Comparison of ENCODE assay signal across 8 cellular contexts in the genomic region with DNA sequence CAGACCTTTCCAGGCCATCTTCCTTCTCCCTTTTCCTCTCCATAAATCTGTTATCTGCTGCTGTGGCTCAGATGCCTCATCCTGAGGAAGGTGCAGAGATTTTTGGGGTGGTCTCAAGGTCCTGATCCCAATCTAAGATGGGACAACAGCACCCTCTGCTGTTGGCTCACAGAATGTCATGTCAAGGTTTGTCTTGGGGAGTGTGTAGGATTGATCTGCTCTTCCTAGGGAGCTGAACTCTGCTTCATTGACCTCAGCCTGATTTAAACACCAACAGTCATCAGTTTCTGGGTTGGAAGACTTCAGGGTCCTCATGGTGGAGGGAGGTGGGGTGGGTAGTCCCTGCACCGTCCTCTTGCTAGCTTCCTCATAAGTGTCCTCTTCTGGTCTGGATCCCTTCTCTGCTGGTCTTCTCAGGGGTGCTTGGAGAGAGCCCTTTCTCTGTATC.
DNase-seq lines count a peak whose midpoint lies in the region; ATAC-seq lines count a peak whose summit lies in the region.

No MANE protein-coding gene starts in this region.

- H3K4me1 Mint-ChIP-seq in memory B cell: peaks cover 17% of the 10 kb centered on the region

- DNase-seq in NCI-H510A treated with DMSO at 0.1 percent for 48 hours (lab: John Stamatoyannopoulos, UW): peak; percentile 52
- no peak for DNase-seq in NCI-H510A (lab: John Stamatoyannopoulos, UW)
- DNase-seq in NCI-H2171 (lab: John Stamatoyannopoulos, UW): peak; percentile 34
- peak; percentile 49 to 54 for DNase-seq in activated CD4-positive, alpha-beta T cell treated with anti-CD3 and anti-CD28 coated beads, Interleukin-2, amount 50 U/mL, for 24 hours (ENCODE audit: low read depth in 1 of 2, low spot score in 1 of 2)
- DNase-seq in ecto neural progenitor cell (ENCODE audit: low spot score): peak; percentile 77
- DNase-seq in memory B cell (ENCODE audit: low spot score in 2 of 2): peak; percentile 68 to 74
- peak; percentile 14 to 40 for DNase-seq in stimulated activated CD8-positive, alpha-beta memory T cell treated with anti-CD3 and anti-CD28 coated beads, Interleukin-15, amount 100 ng/mL, for 4 hours (ENCODE audit: low read depth in 2 of 2)
- DNase-seq in OCI-M2 (lab: John Stamatoyannopoulos, UW; ENCODE audit: unreplicated experiment): no peak

- no peaks in the 10 kb centered on the region for H3K9me3 Mint-ChIP-seq in memory B cell

- peak overlapping the region; percentile 12 for H3K27ac Mint-ChIP-seq in memory B cell

- peak; percentile 68 for ATAC-seq in memory B cell (ENCODE audit: low read depth)

- peaks cover 16% of the 10 kb centered on the region for H3K36me3 Mint-ChIP-seq in memory B cell

- no peaks in the 10 kb centered on the region for H3K27me3 Mint-ChIP-seq in memory B cell

- no peak overlapping the region for H3K4me3 Mint-ChIP-seq in memory B cell

Comparison
In these comparisons a context has a peak if more than half of its experiments do, and no peak if none do; other contexts are left out.
1. DNase-seq: peak in NCI-H510A treated with DMSO at 0.1 percent for 48 hours (single experiment), NCI-H2171 (single experiment), activated CD4-positive, alpha-beta T cell treated with anti-CD3 and anti-CD28 coated beads, Interleukin-2, amount 50 U/mL, for 24 hours (2 of 2), ecto neural progenitor cell (single experiment), memory B cell (2 of 2) and stimulated activated CD8-positive, alpha-beta memory T cell treated with anti-CD3 and anti-CD28 coated beads, Interleukin-15, amount 100 ng/mL, for 4 hours (2 of 2); none in NCI-H510A (single experiment) and OCI-M2 (single experiment).